ENCODE assay signal across 16 cellular contexts in genomic region chr19:38554676-38555141, GRCh38.
"Had no signal": no experiment of that assay in that cellular context is flagged by ENCODE, and none has a peak within 500 bp of the region (broad histone marks: within the 10 kb centered on the region; RNA-seq: fewer than 3 reads in every experiment).

No MANE protein-coding gene starts in this region.

- H3K36me3 ChIP-seq: adrenal gland, cardiac muscle cell, gastroesophageal sphincter, heart right ventricle, lower lobe of right lung, stomach, thoracic aorta, upper lobe of right lung had no signal

- H3K4me3 ChIP-seq: adrenal gland, cardiac muscle cell, gastroesophageal sphincter, heart right ventricle, lower lobe of right lung, stomach, thoracic aorta, upper lobe of right lung had no signal

- DNase-seq: activated naive CD4-positive, alpha-beta T cell treated with anti-CD3 and anti-CD28 coated beads, Interleukin-2, amount 50 U/mL, for 16 hours; activated T-cell treated with anti-CD3 and anti-CD28 coated beads for 4 hours; adrenal gland; heart right ventricle; left cardiac atrium; stimulated activated CD4-positive, alpha-beta T cell treated with anti-CD3 and anti-CD28 coated beads, Interleukin-1b, Interleukin-23, amount 100 ng/mL, for 48 hours; stomach; T-cell; upper lobe of right lung had no signal

- H3K4me1 Mint-ChIP-seq: neural crest cell had no signal

- ATAC-seq: gastroesophageal sphincter, heart right ventricle, left cardiac atrium, lower lobe of right lung, sciatic nerve, T-cell, upper lobe of right lung had no signal

- H3K4me1 ChIP-seq: adrenal gland, gastroesophageal sphincter, lower lobe of right lung, stomach, upper lobe of right lung had no signal

- H3K9me3 ChIP-seq: adrenal gland, heart right ventricle, lower lobe of right lung, stomach, thoracic aorta, upper lobe of right lung had no signal

- H3K36me3 Mint-ChIP-seq: T-cell had no signal

- H3K9me3 Mint-ChIP-seq: neural crest cell, T-cell had no signal

- H3K27ac ChIP-seq: adrenal gland, cardiac muscle cell, gastroesophageal sphincter, heart right ventricle, lower lobe of right lung, stomach, thoracic aorta, upper lobe of right lung, VCaP had no signal

- H3K4me3 Mint-ChIP-seq: neural crest cell had no signal

- H3K27me3 ChIP-seq: adrenal gland, cardiac muscle cell had no signal
